Comparison of ENCODE assay signal across 23 cellular contexts in genomic region chr6:62707156-62707555, GRCh38.
A peak's percentile ranks its signal among the peaks of the same experiment; 100 is the strongest.
DNase-seq lines count a peak whose midpoint lies in the region; ATAC-seq and TF ChIP-seq lines count a peak whose summit lies in the region.
"Had no signal": no experiment of that assay in that cellular context is flagged by ENCODE, and none has a peak within 500 bp of the region (broad histone marks: within the 10 kb centered on the region; RNA-seq: fewer than 3 reads in every experiment).

No MANE protein-coding gene starts in this region.

- BruUV-seq in PC-9 (replicated peaks; lab: Mats Ljungman, UMichigan), result no TSS peak

- H4K20me1 ChIP-seq in PC-9 (ENCODE audit: insufficient read depth), result no peaks in the 10 kb centered on the region

- H3K36me3 ChIP-seq in PC-9 (ENCODE audit: low read depth), result no peaks in the 10 kb centered on the region
- H3K36me3 ChIP-seq: suprapubic skin had no signal

- H2AFZ ChIP-seq in PC-9, result no peak overlapping the region

- DNase-seq in KBM-7 (peak; percentile 52), PC-9 (no peak), iPS-NIHi7 (ENCODE audit: extremely low spot score) (peak; percentile 16), NCI-H1930 (lab: John Stamatoyannopoulos, UW) (no peak)
- DNase-seq: activated CD4-positive, alpha-beta T cell treated with anti-CD3 and anti-CD28 coated beads, Interleukin-2, amount 50 U/mL, for 1 hour; aorta; Calu3; cerebellar nuclear complex; effector CD8-positive, alpha-beta T cell; GDM1; H7; naive thymus-derived CD4-positive, alpha-beta T cell; NCI-H2081 treated with DMSO at 0.1 percent for 48 hours; NCI-H748 treated with DMSO at 0.1 percent for 48 hours; Right ventricle myocardium superior; stimulated activated CD4-positive, alpha-beta T cell treated with anti-CD3 and anti-CD28 coated beads, Interleukin-4, amount 100 ng/mL, for 24 hours; T-helper 9 cell had no signal

- no peaks in the 10 kb centered on the region for H3K79me2 ChIP-seq in PC-9 (ENCODE audit: low read depth)

- H3K9me2 ChIP-seq in PC-9 (ENCODE audit: insufficient read depth), result 0 out of 2 replicates have a peak, but pooled peaks cover 6% of the 10 kb centered on the region

- no peak overlapping the region for H3K27ac ChIP-seq in PC-9
- H3K27ac ChIP-seq: skin epidermis, suprapubic skin had no signal

- TF ChIP-seq CTCF in GM12872 (IDR thresholded peaks at IDR 0.05; ENCODE audit: insufficient read depth, low read depth, low read length) (peak; percentile 40; the same call in 1 of the 3 replicates), PC-9 (conservative IDR thresholded peaks at IDR 0.05) (0 out of 2 replicates have a peak, but pooled peaks have one; percentile 22)

- H3K9me3 ChIP-seq in PC-9 (ENCODE audit: insufficient read depth, low read depth), result no peaks in the 10 kb centered on the region

- H3K4me2 ChIP-seq in PC-9, result no peak overlapping the region

- intact Hi-C loops in PC-9 (cut with micrococcal nuclease; ENCODE audit: unreplicated experiment), result no loop called here

- no peaks in the 10 kb centered on the region for H3K27me3 ChIP-seq in PC-9 (ENCODE audit: insufficient read depth, low read depth)
- H3K27me3 ChIP-seq: suprapubic skin had no signal

- CTCF ChIA-PET in PC-9 (lab: Charles Lee), result no interaction called here

- H3F3A ChIP-seq in PC-9 (ENCODE audit: insufficient read depth, low read depth), result no peaks in the 10 kb centered on the region

- in situ Hi-C loops in KBM-7 (cut with MboI; ENCODE audit: low pct_unique_long_range_greater_than_20kb, low sequenced_read_pairs), result no loop called here

- POLR2A ChIA-PET in PC-9 (lab: Charles Lee; ENCODE audit: unreplicated experiment), result no interaction called here

- no peaks in the 10 kb centered on the region for H3K4me1 ChIP-seq in PC-9 (replicated peaks; ENCODE audit: insufficient read depth)
- H3K4me1 ChIP-seq: suprapubic skin had no signal

- no peak overlapping the region for H3K4me3 ChIP-seq in PC-9
- H3K4me3 ChIP-seq: lung, skin epidermis, suprapubic skin had no signal

- ATAC-seq in GM18502 (IDR thresholded peaks at IDR 0.05; ENCODE audit: poor library complexity, unreplicated experiment) (no peak), GM21526 (IDR thresholded peaks at IDR 0.05; ENCODE audit: low FRiP score, unreplicated experiment) (no peak)
- ATAC-seq: naive thymus-derived CD4-positive, alpha-beta T cell had no signal

Comparison
In these comparisons a context has a peak if more than half of its experiments do, and no peak if none do; other contexts are left out.
1. DNase-seq: peak in KBM-7 (single experiment) and iPS-NIHi7 (single experiment); none in PC-9 (0 of 2) and NCI-H1930 (0 of 2).